Comparison of ENCODE assay signal across 15 cellular contexts in genomic region chr6:9783567-9783966, GRCh38.
"Had no signal": no experiment of that assay in that cellular context is flagged by ENCODE, and none has a peak within 500 bp of the region (broad histone marks: within the 10 kb centered on the region; RNA-seq: fewer than 3 reads in every experiment).

No MANE protein-coding gene starts in this region.

- H3K36me3 ChIP-seq: ascending aorta, tibial artery, vagina had no signal

- ATAC-seq: activated T-cell treated with anti-CD3 and anti-CD28 coated beads, Interleukin-2, amount 50 U/mL, for 72 hours; naive thymus-derived CD8-positive, alpha-beta T cell; right cardiac atrium; stimulated activated effector memory CD8-positive, alpha-beta T cell treated with anti-CD3 and anti-CD28 coated beads, Interleukin-12 subunit alpha, Interleukin-12 subunit beta, amount 100 ng/mL, for 72 hours had no signal

- H3K4me3 ChIP-seq: ascending aorta, lung, smooth muscle cell, tibial artery, vagina had no signal

- DNase-seq: activated CD4-positive, alpha-beta memory T cell treated with anti-CD3 and anti-CD28 coated beads, Interleukin-2, amount 10 ng/mL, durations not matched to agents 7 days and 5 days; activated CD4-positive, alpha-beta T cell treated with anti-CD3 and anti-CD28 coated beads for 1 hour; activated CD8-positive, alpha-beta memory T cell treated with anti-CD3 and anti-CD28 coated beads, Interleukin-2, amount 50 U/mL, for 4 hours; activated naive CD8-positive, alpha-beta T cell treated with anti-CD3 and anti-CD28 coated beads, Interleukin-2, amount 10 ng/mL, durations not matched to agents 7 days and 5 days; activated T-cell treated with anti-CD3 and anti-CD28 coated beads, Interleukin-2, amount 50 U/mL, for 72 hours; hippocampal formation; naive thymus-derived CD8-positive, alpha-beta T cell; right cardiac atrium; T-helper 2 cell; tibial artery had no signal

- H3K27me3 ChIP-seq: ascending aorta, tibial artery, vagina had no signal
